ENCODE assay signal across 22 cellular contexts in the genomic region with DNA sequence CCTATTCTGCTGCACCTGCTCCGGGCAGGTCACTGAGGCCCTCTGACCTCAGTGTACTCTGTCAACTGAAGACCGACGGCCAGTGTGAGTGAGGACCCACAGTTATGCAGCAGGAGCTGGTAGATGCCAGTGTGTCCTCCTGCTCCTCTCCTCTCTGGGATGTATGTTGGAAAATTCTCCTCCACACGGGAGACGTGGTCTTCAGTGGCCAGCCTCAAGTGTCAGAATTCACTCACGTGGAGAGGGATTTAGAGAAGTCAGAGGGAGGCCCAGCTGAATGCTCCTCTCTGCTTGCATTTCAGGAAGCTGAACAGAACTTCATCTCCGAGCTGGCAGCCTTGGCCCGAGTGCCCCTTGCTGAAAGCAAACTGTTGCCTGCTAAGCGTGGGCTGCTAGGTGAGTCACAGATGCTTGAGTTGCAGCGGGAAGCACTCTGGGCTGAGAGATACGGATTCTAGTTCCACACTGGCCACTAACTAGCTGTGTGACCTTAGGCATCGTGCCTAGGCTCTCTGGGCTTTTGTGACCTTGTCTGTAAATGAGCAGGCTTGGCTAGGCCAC.
"Had no signal": no experiment of that assay in that cellular context is flagged by ENCODE, and none has a peak within 500 bp of the region (broad histone marks: within the 10 kb centered on the region; RNA-seq: fewer than 3 reads in every experiment).

No MANE protein-coding gene starts in this region.

- H3K4me1 ChIP-seq: foreskin keratinocyte, psoas muscle, right atrium auricular region, stomach, suprapubic skin, tibial nerve had no signal

- H3K9me3 ChIP-seq: ovary, stomach, suprapubic skin had no signal

- H3K27ac ChIP-seq: foreskin keratinocyte, ovary, psoas muscle, right atrium auricular region, stomach, suprapubic skin, tibial nerve had no signal

- H3K27me3 ChIP-seq: foreskin keratinocyte, ovary, right atrium auricular region, stomach, suprapubic skin, tibial nerve had no signal

- H3K4me3 ChIP-seq: ovary, psoas muscle, right atrium auricular region, stomach, suprapubic skin, tibial nerve had no signal

- ATAC-seq: activated T-cell treated with anti-CD3 and anti-CD28 coated beads, Interleukin-2, amount 50 U/mL, for 4 hours; foreskin keratinocyte; left lobe of liver; natural killer cell; psoas muscle; stimulated activated memory B cell treated with anti-CD40 and anti-IgM and Interleukin-4, amounts not matched to agents 10 μg/mL and 1 μg/mL and 100 μg/mL, for 72 hours had no signal

- DNase-seq: activated CD4-positive, alpha-beta T cell treated with anti-CD3 and anti-CD28 coated beads for 4 hours; activated CD4-positive, alpha-beta T cell treated with anti-CD3 and anti-CD28 coated beads, Interleukin-2, amount 50 U/mL, for 48 hours; activated CD4-positive, CD25-positive, alpha-beta regulatory T cell; activated CD8-positive, alpha-beta memory T cell treated with anti-CD3 and anti-CD28 coated beads, Interleukin-2, amount 50 U/mL, for 48 hours; activated naive CD4-positive, alpha-beta T cell treated with Interleukin-2 at 50 U/mL for 16 hours; activated naive CD8-positive, alpha-beta T cell treated with anti-CD3 and anti-CD28 coated beads for 36 hours; activated T-cell treated with anti-CD3 and anti-CD28 coated beads, Interleukin-2, amount 50 U/mL, for 4 hours; central memory CD4-positive, alpha-beta T cell; dermis blood vessel endothelial cell; effector memory CD4-positive, alpha-beta T cell; foreskin keratinocyte; natural killer cell; psoas muscle; stimulated activated CD4-positive, alpha-beta T cell treated with anti-CD3 and anti-CD28 coated beads, Interleukin-2, amount 100 ng/mL, for 24 hours; stomach; T1000 had no signal
